In genomic region chrX:140157611-140158010, GRCh38 we compare ENCODE assay signal across 15 cellular contexts.
A peak's percentile ranks its signal among the peaks of the same experiment; 100 is the strongest.
DNase-seq lines count a peak whose midpoint lies in the region; ATAC-seq, FAIRE-seq and TF ChIP-seq lines count a peak whose summit lies in the region.
"Had no signal": no experiment of that assay in that cellular context is flagged by ENCODE, and none has a peak within 500 bp of the region (broad histone marks: within the 10 kb centered on the region; RNA-seq: fewer than 3 reads in every experiment).

No MANE protein-coding gene starts in this region.

- in situ Hi-C loops in HepG2 (cut with HindIII; ENCODE audit: extremely low pct_ligation_motif_present, low pct_unique_long_range_greater_than_20kb) (no loop called here), brain microvascular endothelial cell (cut with HindIII; ENCODE audit: low pct_ligation_motif_present, low sequenced_read_pairs) (no loop called here)

- TF ChIP-seq RAD21 in liver (IDR thresholded peaks at IDR 0.05) (no peak), HepG2 (CRISPR knock-in tag; IDR thresholded peaks at IDR 0.05) (no peak)

- H3K79me2 ChIP-seq in HepG2 (ENCODE audit: insufficient read depth, low read length) = no peaks in the 10 kb centered on the region

- no peaks in the 10 kb centered on the region for H4K20me1 ChIP-seq in HepG2 (ENCODE audit: insufficient read depth, low read length)

- CTCF ChIA-PET in HepG2 (lab: Yijun Ruan, JAX; ENCODE audit: low intra/inter-chr PET ratio, low total read pairs) = no interaction called here

- TF ChIP-seq POLR2A in HepG2 (IDR thresholded peaks at IDR 0.05; ENCODE audit: insufficient read depth in 1 of 2, low read depth in 2 of 2, low read length in 2 of 2) = no peak

- no peak overlapping the region for H3K4me3 ChIP-seq in liver (ENCODE audit: low read depth in 1 of 3, low read length in 3 of 3)
- no peak overlapping the region for H3K4me3 ChIP-seq in HepG2 (replicated peaks in 1 of 3; ENCODE audit: insufficient read depth in 1 of 3, low read depth in 2 of 3, low read length in 3 of 3)
- no peak overlapping the region for H3K4me3 ChIP-seq in brain microvascular endothelial cell (ENCODE audit: low read depth, low read length)
- no peak overlapping the region for H3K4me3 ChIP-seq in kidney epithelial cell (ENCODE audit: low read depth, low read length)
- H3K4me3 ChIP-seq: heart right ventricle had no signal

- no peak overlapping the region for H3K4me2 ChIP-seq in HepG2 (ENCODE audit: low read depth, low read length)

- H3K4me1 ChIP-seq in liver (ENCODE audit: control insufficient read depth in 4 of 4, insufficient read depth in 4 of 4, low read length in 3 of 4) = peaks cover 0 to 2% (median 0%) of the 10 kb centered on the region in 4 donors
- no peaks in the 10 kb centered on the region for H3K4me1 ChIP-seq in HepG2 (ENCODE audit: insufficient read depth, low read length)
- H3K4me1 ChIP-seq: heart right ventricle had no signal

- H3K27me3 ChIP-seq in liver (ENCODE audit: control insufficient read depth in 4 of 4, insufficient read depth in 4 of 4, low read length in 3 of 4) (peaks cover 0 to 2% (median 0%) of the 10 kb centered on the region in 4 donors), HepG2 (ENCODE audit: control insufficient read depth in 1 of 2, insufficient read depth in 2 of 2, low read length in 2 of 2) (no peaks in the 10 kb centered on the region), brain microvascular endothelial cell (replicated peaks) (no peaks in the 10 kb centered on the region), kidney epithelial cell (ENCODE audit: control insufficient read depth, insufficient read depth, low read length) (no peaks in the 10 kb centered on the region)

- no TSS peak for BruUV-seq in HepG2 (replicated peaks; lab: Mats Ljungman, UMichigan)

- DNase-seq in HepG2 (ENCODE audit: low spot score) = no peak
- peak; percentile 1 for DNase-seq in brain microvascular endothelial cell
- peak; percentile 63 for DNase-seq in kidney epithelial cell (ENCODE audit: low read depth)
- no peak for DNase-seq in Ammon's horn (ENCODE audit: low spot score)
- no peak for DNase-seq in DMS114 treated with DMSO at 0.1 percent for 48 hours (lab: John Stamatoyannopoulos, UW; ENCODE audit: unreplicated experiment)
- no peak for DNase-seq in hippocampal formation (lab: John Stamatoyannopoulos, UW)
- DNase-seq in stimulated activated CD4-positive, alpha-beta T cell treated with anti-CD3 and anti-CD28 coated beads, Interleukin-2, amount 100 ng/mL, for 48 hours = no peak
- DNase-seq: activated naive CD8-positive, alpha-beta T cell treated with anti-CD3 and anti-CD28 coated beads, Interleukin-2, amount 10 ng/mL, durations not matched to agents 7 days and 5 days; activated T-cell treated with anti-CD3 and anti-CD28 coated beads, Interleukin-2, amount 50 U/mL, for 24 hours; CD4-positive, alpha-beta memory T cell; heart right ventricle; left colon; NCI-H2081 treated with DMSO at 0.1 percent for 48 hours had no signal

- POLR2A ChIA-PET in HepG2 (lab: Yijun Ruan, JAX) = no interaction called here

- WGBS in liver = 24% methylated on average over 4 of the region's 4 CpGs
- WGBS in HepG2 (ENCODE audit: low lambda C conversion rate) = 0% methylated on average over 4 of the region's 4 CpGs

- H3K27ac ChIP-seq in liver (ENCODE audit: low read depth in 1 of 2, low read length in 2 of 2) (no peak overlapping the region), HepG2 (ENCODE audit: extremely low read length, insufficient read depth, low read length) (no peak overlapping the region), brain microvascular endothelial cell (no peak overlapping the region)
- H3K27ac ChIP-seq: heart right ventricle had no signal

- intact Hi-C loops in HepG2 (cut with micrococcal nuclease; ENCODE audit: unreplicated experiment) = no loop called here

- H2AFZ ChIP-seq in HepG2 (ENCODE audit: low read length) = no peak overlapping the region

- no peak for TF ChIP-seq CTCF in liver (IDR thresholded peaks at IDR 0.05; ENCODE audit: low read depth, low read length, missing input control)
- no peak for TF ChIP-seq CTCF in HepG2 (CRISPR knock-in tag; IDR thresholded peaks at IDR 0.05)
- TF ChIP-seq CTCF in brain microvascular endothelial cell (IDR thresholded peaks at IDR 0.05; ENCODE audit: low read depth, low read length, missing control alignments) = no peak
- TF ChIP-seq CTCF in kidney epithelial cell (IDR thresholded peaks at IDR 0.05; ENCODE audit: insufficient read depth, low read length, poor library complexity, severe bottlenecking) = no peak

- H3K36me3 ChIP-seq in liver (ENCODE audit: control insufficient read depth in 4 of 4, insufficient read depth in 3 of 4, low read depth in 1 of 4, low read length in 3 of 4) (no peaks in the 10 kb centered on the region), HepG2 (replicated peaks in 1 of 2; ENCODE audit: control insufficient read depth in 1 of 2, insufficient read depth in 2 of 2, low read length in 2 of 2) (no peaks in the 10 kb centered on the region), brain microvascular endothelial cell (replicated peaks) (no peaks in the 10 kb centered on the region), kidney epithelial cell (ENCODE audit: control insufficient read depth, insufficient read depth, low read length) (no peaks in the 10 kb centered on the region)
- H3K36me3 ChIP-seq: heart right ventricle had no signal

- no peak for ATAC-seq in HepG2
- ATAC-seq: left colon had no signal

- H3K9me3 ChIP-seq in liver (ENCODE audit: control insufficient read depth in 4 of 4, low read length in 3 of 4) (peaks cover 0 to 7% (median 3%) of the 10 kb centered on the region in 4 donors), HepG2 (ENCODE audit: low read length) (no peaks in the 10 kb centered on the region)

- H3K9ac ChIP-seq in liver (ENCODE audit: low read depth in 1 of 2, low read length in 2 of 2) (no peak overlapping the region), HepG2 (ENCODE audit: insufficient read depth, low read depth, low read length) (no peak overlapping the region)

- TF ChIP-seq EP300 in HepG2 (IDR thresholded peaks at IDR 0.05; ENCODE audit: low read depth in 2 of 2, low read length in 2 of 2) (no peak), HepG2 (CRISPR knock-in tag; IDR thresholded peaks at IDR 0.05; ENCODE audit: borderline replicate concordance) (no peak)

- no peak for FAIRE-seq in HepG2 (lab: Jason Lieb, UNC)
- FAIRE-seq: A204.1 had no signal

TF ChIP-seq in liver, 16 proteins besides CTCF, POLR2A, EP300 and RAD21:
- peak; percentile 13 to 52 for TF ChIP-seq HNF4A (conservative IDR thresholded peaks at IDR 0.05)
- TF ChIP-seq FOXA2 (IDR thresholded peaks at IDR 0.05) = no peak

TF ChIP-seq in HepG2, 621 proteins besides CTCF, POLR2A, EP300 and RAD21:
- TF ChIP-seq ZNF235 (CRISPR knock-in tag; IDR thresholded peaks at IDR 0.05; ENCODE audit: borderline replicate concordance) (no peak), MXD3 (CRISPR knock-in tag; IDR thresholded peaks at IDR 0.05) (no peak), ZNF280B (CRISPR knock-in tag; IDR thresholded peaks at IDR 0.05; ENCODE audit: borderline replicate concordance) (no peak), PBX3 (CRISPR knock-in tag; IDR thresholded peaks at IDR 0.05; ENCODE audit: borderline replicate concordance) (no peak), SOX5 (CRISPR knock-in tag; IDR thresholded peaks at IDR 0.05; ENCODE audit: borderline replicate concordance) (no peak), THYN1 (CRISPR knock-in tag; IDR thresholded peaks at IDR 0.05; ENCODE audit: borderline replicate concordance, low read depth) (no peak), HES4 (CRISPR knock-in tag; IDR thresholded peaks at IDR 0.05; ENCODE audit: borderline replicate concordance) (no peak), ZNF780A (CRISPR knock-in tag; IDR thresholded peaks at IDR 0.05) (no peak), ZNF883 (CRISPR knock-in tag; IDR thresholded peaks at IDR 0.05; ENCODE audit: not compliant biosample characterization) (no peak), ZMYM4 (CRISPR knock-in tag; IDR thresholded peaks at IDR 0.05) (no peak), NR3C1 (CRISPR knock-in tag; IDR thresholded peaks at IDR 0.05) (no peak), ZC3H4 (CRISPR knock-in tag; IDR thresholded peaks at IDR 0.05; ENCODE audit: borderline replicate concordance) (no peak), KDM4B (CRISPR knock-in tag; IDR thresholded peaks at IDR 0.05) (no peak), ZNF121 (CRISPR knock-in tag; IDR thresholded peaks at IDR 0.05) (no peak)

Comparison
In these comparisons a context has a peak if more than half of its experiments do, and no peak if none do; other contexts are left out.
1. DNase-seq: peak in brain microvascular endothelial cell (single experiment) and kidney epithelial cell (single experiment); none in HepG2 (single experiment), Ammon's horn (single experiment), DMS114 treated with DMSO at 0.1 percent for 48 hours (single experiment), hippocampal formation (0 of 2) and stimulated activated CD4-positive, alpha-beta T cell treated with anti-CD3 and anti-CD28 coated beads, Interleukin-2, amount 100 ng/mL, for 48 hours (0 of 2).